In the genomic region with DNA sequence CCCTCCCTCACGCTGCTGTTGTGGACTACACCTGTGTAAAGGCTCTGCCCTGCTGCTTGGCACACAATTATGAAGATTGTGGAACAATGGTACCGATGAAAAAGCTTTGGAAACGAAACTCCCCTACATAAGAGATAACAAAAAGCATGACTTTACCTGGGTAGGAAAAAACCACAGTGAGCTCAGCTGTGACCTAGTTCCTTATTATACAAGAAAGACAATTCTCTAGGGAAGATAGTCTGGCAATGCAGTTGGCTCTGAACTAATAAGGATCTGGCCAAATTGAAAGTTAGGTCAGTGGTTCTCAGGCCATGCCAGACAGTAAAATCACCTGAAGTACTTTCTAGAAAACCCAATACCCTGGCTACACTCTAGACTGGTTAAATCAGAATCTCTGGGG, we compare ENCODE assay signal across 15 cellular contexts. TPM values are rescaled to one million over a fixed set of nuclear protein-coding genes. Genes with fewer than 3 reads are reported as not detected.
"Had no signal": no experiment of that assay in that cellular context is flagged by ENCODE, and none has a peak within 500 bp of the region (broad histone marks: within the 10 kb centered on the region; RNA-seq: fewer than 3 reads in every experiment).

No MANE protein-coding gene starts in this region.

- H3K27me3 Mint-ChIP-seq: activated naive CD4-positive, alpha-beta T cell treated with anti-CD3 and anti-CD28 coated beads, Interleukin-2, amount 50 U/mL, for 24 hours had no signal

- DNase-seq: activated CD4-positive, alpha-beta T cell treated with anti-CD3 and anti-CD28 coated beads for 1 hour; activated effector memory CD4-positive, alpha-beta T cell treated with Interleukin-2 at 50 U/mL for 16 hours; body of pancreas; central memory CD4-positive, alpha-beta T cell; effector memory CD4-positive, alpha-beta T cell; left ventricle myocardium inferior; retina; stimulated activated CD4-positive, alpha-beta T cell treated with anti-CD3 and anti-CD28 coated beads, Interleukin-4, amount 100 ng/mL, for 1 hour; stimulated activated CD8-positive, alpha-beta memory T cell treated with anti-CD3 and anti-CD28 coated beads, Interleukin-4, amount 100 ng/mL, for 48 hours; T1000; thyroid gland had no signal

- ATAC-seq: body of pancreas had no signal

- H3K9me3 Mint-ChIP-seq: activated naive CD4-positive, alpha-beta T cell treated with anti-CD3 and anti-CD28 coated beads, Interleukin-2, amount 50 U/mL, for 24 hours had no signal

- H3K36me3 Mint-ChIP-seq: activated naive CD4-positive, alpha-beta T cell treated with anti-CD3 and anti-CD28 coated beads, Interleukin-2, amount 50 U/mL, for 24 hours had no signal

- FAIRE-seq: keratinocyte had no signal

- H3K4me3 Mint-ChIP-seq: activated naive CD4-positive, alpha-beta T cell treated with anti-CD3 and anti-CD28 coated beads, Interleukin-2, amount 50 U/mL, for 24 hours had no signal

- H3K4me1 ChIP-seq: body of pancreas had no signal

- H3K4me3 ChIP-seq: body of pancreas, coronary artery, left ventricle myocardium inferior, thyroid gland, vagina had no signal

- H3K27ac Mint-ChIP-seq: activated naive CD4-positive, alpha-beta T cell treated with anti-CD3 and anti-CD28 coated beads, Interleukin-2, amount 50 U/mL, for 24 hours had no signal

- H3K9me3 ChIP-seq: body of pancreas, left ventricle myocardium inferior, thyroid gland, vagina had no signal

- H3K27ac ChIP-seq: body of pancreas, coronary artery, left ventricle myocardium inferior, thyroid gland, vagina had no signal

- H3K27me3 ChIP-seq: body of pancreas, thyroid gland, vagina had no signal

- H3K36me3 ChIP-seq: left ventricle myocardium inferior, thyroid gland, vagina had no signal

RNA-seq across cellular contexts. Expression of gene CLEC3B, which starts 16.1 kb away (rescaled TPM):
- polyA plus RNA-seq: keratinocyte had no signal
